In the genomic region with DNA sequence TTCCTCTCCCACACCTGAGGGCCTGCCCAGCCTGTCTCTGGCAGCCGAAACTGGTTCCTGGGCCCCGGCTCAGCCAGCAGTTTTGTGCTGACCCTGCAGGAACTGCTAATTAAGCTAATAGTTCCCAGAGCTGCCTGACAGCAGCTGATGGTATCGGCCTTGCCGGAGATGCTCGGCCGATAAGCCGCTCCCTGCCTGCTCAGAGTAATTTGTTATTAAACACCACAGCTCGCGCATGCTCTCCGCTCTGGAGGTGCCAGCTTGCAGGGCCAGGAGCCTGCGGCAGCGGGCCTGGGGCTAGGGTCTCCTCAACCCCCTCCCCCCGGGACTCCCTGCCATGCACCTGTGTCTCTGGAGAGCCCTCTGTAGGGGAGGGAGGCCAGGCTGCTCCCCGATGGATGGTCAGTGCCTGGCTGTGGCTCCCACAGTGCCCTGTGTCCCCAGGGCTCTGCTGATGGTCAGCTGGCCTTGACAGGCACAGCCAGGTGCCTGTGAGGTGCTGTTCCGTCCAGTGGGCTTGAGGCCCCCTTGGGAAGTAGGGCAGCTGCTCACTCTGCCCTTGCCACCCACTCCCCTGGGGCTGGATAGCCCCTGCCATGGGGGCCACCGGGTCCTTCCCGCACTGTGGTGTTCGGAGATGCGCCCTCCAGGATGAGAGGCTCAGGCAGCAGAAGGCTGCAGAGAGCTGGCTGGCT, we compare ENCODE assay signal across 16 cellular contexts. TPM values are rescaled to one million over a fixed set of nuclear protein-coding genes. Genes with fewer than 3 reads are reported as not detected.
A peak's percentile ranks its signal among the peaks of the same experiment; 100 is the strongest.
DNase-seq lines count a peak whose midpoint lies in the region; ATAC-seq and TF ChIP-seq lines count a peak whose summit lies in the region.
"Had no signal": no experiment of that assay in that cellular context is flagged by ENCODE, and none has a peak within 500 bp of the region (broad histone marks: within the 10 kb centered on the region; RNA-seq: fewer than 3 reads in every experiment).

No MANE protein-coding gene starts in this region.

- peaks cover 17% of the 10 kb centered on the region; the same call in 1 of the 2 replicates for H3K4me1 ChIP-seq in HUES6 (ENCODE audit: control insufficient read depth, insufficient read depth, low read length)
- H3K4me1 ChIP-seq in suprapubic skin, result peaks cover 96% of the 10 kb centered on the region

- H3K27me3 Mint-ChIP-seq in glutamatergic neuron (ENCODE audit: unreplicated experiment), result peaks cover 7% of the 10 kb centered on the region
- H3K27me3 Mint-ChIP-seq: activated CD4-positive, alpha-beta memory T cell treated with anti-CD3 and anti-CD28 coated beads for 36 hours; stimulated activated naive CD8-positive, alpha-beta T cell treated with anti-CD3 and anti-CD28 coated beads, Interleukin-15, Interleukin-2, amounts not matched to agents 100 ng/mL and 50 ng/mL, for 24 hours had no signal

- ATAC-seq in GM21526 (IDR thresholded peaks at IDR 0.05; ENCODE audit: low FRiP score, unreplicated experiment), result no peak
- ATAC-seq: GM12878 had no signal

- no peak for TF ChIP-seq POLR2A in suprapubic skin (IDR thresholded peaks at IDR 0.05)

- H3K36me3 ChIP-seq in HUES6 (ENCODE audit: control insufficient read depth, insufficient read depth, low read length), result no peaks in the 10 kb centered on the region
- no peaks in the 10 kb centered on the region for H3K36me3 ChIP-seq in suprapubic skin

- H3K27me3 ChIP-seq in HUES6 (ENCODE audit: control insufficient read depth, insufficient read depth, low read length) (no peaks in the 10 kb centered on the region), suprapubic skin (no peaks in the 10 kb centered on the region)

- no peak overlapping the region for H3K9ac ChIP-seq in HUES6 (ENCODE audit: low read length)

- H3K4me3 ChIP-seq in HUES6 (ENCODE audit: low read depth, low read length), result no peak overlapping the region
- peak overlapping the region; percentile 26 for H3K4me3 ChIP-seq in suprapubic skin
- H3K4me3 ChIP-seq: GM12878 had no signal

- CTCF ChIA-PET in RWPE1 (lab: Yijun Ruan, JAX), result interaction anchor here (0.7 to 1.0 kb wide), 3 partner anchors 75 to 316 kb away, joined by 3 to 4 read pairs (median 3); no protein-coding TSS in a partner anchor

- TF ChIP-seq CTCF in RWPE1 (conservative IDR thresholded peaks at IDR 0.05; ENCODE audit: low read depth) (no peak), glutamatergic neuron (IDR thresholded peaks at IDR 0.05; ENCODE audit: partially characterized antibody, unreplicated experiment) (no peak), suprapubic skin (IDR thresholded peaks at IDR 0.05) (no peak)

- no peak for TF ChIP-seq EP300 in suprapubic skin (IDR thresholded peaks at IDR 0.05)

- H3K4me3 Mint-ChIP-seq in glutamatergic neuron (ENCODE audit: unreplicated experiment), result peak overlapping the region; percentile 16
- H3K4me3 Mint-ChIP-seq: activated CD4-positive, alpha-beta memory T cell treated with anti-CD3 and anti-CD28 coated beads for 36 hours; stimulated activated naive CD8-positive, alpha-beta T cell treated with anti-CD3 and anti-CD28 coated beads, Interleukin-15, Interleukin-2, amounts not matched to agents 100 ng/mL and 50 ng/mL, for 24 hours had no signal

- H3K27ac ChIP-seq in HUES6 (ENCODE audit: low read depth, low read length), result peak overlapping the region; percentile 23; the same call in 1 of the 2 replicates
- H3K27ac ChIP-seq in RWPE1, result peak overlapping the region; percentile 100
- peak overlapping the region; percentile 92 for H3K27ac ChIP-seq in suprapubic skin

- POLR2A ChIA-PET in RWPE1 (lab: Yijun Ruan, JAX; ENCODE audit: low non-redundant PET), result interaction anchor here (2.5 kb wide), 1 partner anchor 40 kb away, joined by 17 read pairs; no protein-coding TSS in a partner anchor

- H3K27ac Mint-ChIP-seq in glutamatergic neuron (ENCODE audit: unreplicated experiment), result no peak overlapping the region
- H3K27ac Mint-ChIP-seq: activated CD4-positive, alpha-beta memory T cell treated with anti-CD3 and anti-CD28 coated beads for 36 hours; stimulated activated naive CD8-positive, alpha-beta T cell treated with anti-CD3 and anti-CD28 coated beads, Interleukin-15, Interleukin-2, amounts not matched to agents 100 ng/mL and 50 ng/mL, for 24 hours had no signal

- H3K36me3 Mint-ChIP-seq in glutamatergic neuron (ENCODE audit: unreplicated experiment), result no peaks in the 10 kb centered on the region
- H3K36me3 Mint-ChIP-seq: activated CD4-positive, alpha-beta memory T cell treated with anti-CD3 and anti-CD28 coated beads for 36 hours had no signal

- 40% methylated on average over 2 of the region's 19 CpGs for WGBS in suprapubic skin

- peaks cover 3% of the 10 kb centered on the region for H3K9me3 Mint-ChIP-seq in glutamatergic neuron (ENCODE audit: unreplicated experiment)
- H3K9me3 Mint-ChIP-seq: activated CD4-positive, alpha-beta memory T cell treated with anti-CD3 and anti-CD28 coated beads for 36 hours; stimulated activated naive CD8-positive, alpha-beta T cell treated with anti-CD3 and anti-CD28 coated beads, Interleukin-15, Interleukin-2, amounts not matched to agents 100 ng/mL and 50 ng/mL, for 24 hours had no signal

- DNase-seq in RWPE1 (ENCODE audit: low spot score), result no peak
- peak; percentile 59 for DNase-seq in glutamatergic neuron
- no peak for DNase-seq in suprapubic skin (ENCODE audit: low spot score in 2 of 2)
- no peak for DNase-seq in SW 1271 (lab: John Stamatoyannopoulos, UW)
- no peak for DNase-seq in GF-D8 (lab: John Stamatoyannopoulos, UW)
- DNase-seq in NAMALWA (ENCODE audit: low spot score), result no peak
- DNase-seq: activated CD4-positive, alpha-beta memory T cell treated with anti-CD3 and anti-CD28 coated beads for 36 hours; activated naive CD4-positive, alpha-beta T cell treated with Interleukin-2 at 50 U/mL for 16 hours; Karpas-422; NCI-H524 treated with DMSO at 0.1 percent for 48 hours; nucleus accumbens; stimulated activated CD4-positive, alpha-beta T cell treated with anti-CD3 and anti-CD28 coated beads, Interleukin-4, amount 100 ng/mL, for 1 hour had no signal

- peaks cover 7% of the 10 kb centered on the region for H3K4me1 Mint-ChIP-seq in glutamatergic neuron (ENCODE audit: low read depth, unreplicated experiment)

- no peaks in the 10 kb centered on the region for H3K9me3 ChIP-seq in HUES6 (ENCODE audit: control insufficient read depth, insufficient read depth, low read depth, low read length)
- no peaks in the 10 kb centered on the region for H3K9me3 ChIP-seq in suprapubic skin

RNA-seq across cellular contexts. Expression of a gene that starts 41.7 kb away (rescaled TPM):
- total RNA-seq in glutamatergic neuron (ENCODE audit: unreplicated experiment) (20.5 TPM), suprapubic skin (100 to 1,000 TPM; 165 to 240 (median 185) TPM)

Comparison
In these comparisons a context has a peak if more than half of its experiments do, and no peak if none do; other contexts are left out.
1. H3K27ac ChIP-seq: peak in every context shown above with its lines; median percentile 100 in RWPE1; 92 in suprapubic skin; 23 in HUES6.